Comparison of ENCODE assay signal across 16 cellular contexts in the genomic region with DNA sequence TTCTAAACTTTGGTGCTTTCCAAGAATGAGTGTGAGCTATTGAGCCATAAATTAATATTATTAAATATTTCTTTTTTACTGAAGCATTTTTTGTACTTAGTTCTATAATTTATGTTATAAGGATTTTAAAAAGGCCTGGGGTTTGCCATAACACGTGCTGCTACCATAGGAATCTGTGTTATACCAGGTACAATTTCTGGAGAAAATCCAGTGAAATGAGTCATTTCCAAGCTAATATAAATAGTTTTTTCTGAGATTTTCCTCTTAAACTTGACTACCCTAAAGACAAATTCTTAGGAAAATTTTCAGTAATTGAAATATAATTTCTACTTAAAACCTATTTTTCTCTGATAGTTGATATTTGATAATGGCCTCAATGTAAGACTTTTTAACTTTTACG.
DNase-seq lines count a peak whose midpoint lies in the region; ATAC-seq, FAIRE-seq and TF ChIP-seq lines count a peak whose summit lies in the region.
"Had no signal": no experiment of that assay in that cellular context is flagged by ENCODE, and none has a peak within 500 bp of the region (broad histone marks: within the 10 kb centered on the region; RNA-seq: fewer than 3 reads in every experiment).

No MANE protein-coding gene starts in this region.

- intact Hi-C loops in endothelial cell of umbilical vein (cut with micrococcal nuclease): no loop called here
- intact Hi-C loops in activated CD4-positive, alpha-beta memory T cell treated with anti-CD3 and anti-CD28 coated beads for 36 hours (cut with micrococcal nuclease): no loop called here
- intact Hi-C loops in dorsolateral prefrontal cortex (cut with DNase I): no loop called here

- no peak overlapping the region for H3K4me3 Mint-ChIP-seq in activated CD4-positive, alpha-beta memory T cell treated with anti-CD3 and anti-CD28 coated beads for 36 hours
- H3K4me3 Mint-ChIP-seq: CD8-positive, alpha-beta memory T cell; HFFc6 had no signal

- 0 out of 3 replicates have a peak, but pooled peaks have one; percentile 41 for ATAC-seq in RWPE2 (ENCODE audit: low read depth)

- no peaks in the 10 kb centered on the region for H3K79me2 ChIP-seq in endothelial cell of umbilical vein (ENCODE audit: control insufficient read depth, insufficient read depth, low read length)

- H3K4me3 ChIP-seq in RWPE2 (ENCODE audit: severe bottlenecking) (no peak overlapping the region), endothelial cell of umbilical vein (replicated peaks in 1 of 3; ENCODE audit: insufficient read depth in 1 of 3, low read depth in 1 of 3, low read length in 3 of 3) (no peak overlapping the region), dorsolateral prefrontal cortex (no peak overlapping the region)
- H3K4me3 ChIP-seq: BLaER1 had no signal

- no TSS peak for BruUV-seq in endothelial cell of umbilical vein (replicated peaks; lab: Mats Ljungman, UMichigan)

- DNase-seq in HT1080 (ENCODE audit: low read depth) (peak; percentile 6), RWPE2 (ENCODE audit: low spot score) (no peak), endothelial cell of umbilical vein (ENCODE audit: low read depth, low spot score) (peak; percentile 7), RKO (ENCODE audit: low spot score) (no peak), dorsolateral prefrontal cortex (no peak)
- DNase-seq in stimulated activated CD4-positive, alpha-beta T cell treated with anti-CD3 and anti-CD28 coated beads, Interleukin-2, amount 100 ng/mL, for 48 hours: no peak
- no peak for DNase-seq in activated CD4-positive, alpha-beta memory T cell treated with anti-CD3 and anti-CD28 coated beads for 36 hours
- DNase-seq: AML-193; Caco-2; CD8-positive, alpha-beta memory T cell; DND-41; HCEC 1CT; HFFc6 had no signal

- H3K36me3 ChIP-seq in RWPE2 (ENCODE audit: low read depth) (no peaks in the 10 kb centered on the region), endothelial cell of umbilical vein (ENCODE audit: control insufficient read depth in 2 of 2, extremely low read depth in 1 of 2, insufficient read depth in 2 of 2, low read length in 2 of 2) (no peaks in the 10 kb centered on the region)
- H3K36me3 ChIP-seq: BLaER1 had no signal

- FAIRE-seq in endothelial cell of umbilical vein (lab: Jason Lieb, UNC): no peak
- FAIRE-seq: H1 had no signal

- no peak overlapping the region for H3K4me2 ChIP-seq in endothelial cell of umbilical vein (ENCODE audit: insufficient read depth, low read length)
- H3K4me2 ChIP-seq: BLaER1 had no signal

- dilution Hi-C loops in endothelial cell of umbilical vein (cut with MboI; ENCODE audit: extremely low pct_ligation_motif_present, low sequenced_read_pairs): no loop called here

- no peaks in the 10 kb centered on the region for H3K27me3 ChIP-seq in RWPE2 (ENCODE audit: insufficient read depth, poor library complexity, severe bottlenecking)
- H3K27me3 ChIP-seq in endothelial cell of umbilical vein (ENCODE audit: control insufficient read depth in 2 of 2, insufficient read depth in 2 of 2, low read length in 2 of 2): no peaks in the 10 kb centered on the region
- H3K27me3 ChIP-seq in dorsolateral prefrontal cortex: no peaks in the 10 kb centered on the region
- H3K27me3 ChIP-seq: BLaER1 had no signal

- CTCF ChIA-PET in endothelial cell of umbilical vein (lab: Charles Lee): interaction anchor here (1.0 to 1.2 kb wide), 3 partner anchors 9 to 16 kb away, joined by 3 to 4 read pairs (median 3); no protein-coding TSS in a partner anchor
- CTCF ChIA-PET in activated CD4-positive, alpha-beta memory T cell treated with anti-CD3 and anti-CD28 coated beads for 36 hours (lab: Charles Lee): no interaction called here

- POLR2A ChIA-PET in endothelial cell of umbilical vein (lab: Charles Lee): no interaction called here
- POLR2A ChIA-PET in activated CD4-positive, alpha-beta memory T cell treated with anti-CD3 and anti-CD28 coated beads for 36 hours (lab: Charles Lee): no interaction called here

- no peaks in the 10 kb centered on the region for H4K20me1 ChIP-seq in endothelial cell of umbilical vein (replicated peaks; ENCODE audit: control insufficient read depth, extremely low read depth, insufficient read depth, low read length)
- H4K20me1 ChIP-seq: BLaER1 had no signal

- H3K36me3 Mint-ChIP-seq in activated CD4-positive, alpha-beta memory T cell treated with anti-CD3 and anti-CD28 coated beads for 36 hours: no peaks in the 10 kb centered on the region
- H3K36me3 Mint-ChIP-seq: CD8-positive, alpha-beta memory T cell had no signal

- H3K27ac ChIP-seq in RWPE2 (ENCODE audit: poor library complexity, severe bottlenecking) (peak overlapping the region; percentile 17), endothelial cell of umbilical vein (ENCODE audit: insufficient read depth, low read depth, low read length) (no peak overlapping the region), dorsolateral prefrontal cortex (no peak overlapping the region)
- H3K27ac ChIP-seq: BLaER1, HL-60 had no signal

- no peaks in the 10 kb centered on the region for H3K27me3 Mint-ChIP-seq in activated CD4-positive, alpha-beta memory T cell treated with anti-CD3 and anti-CD28 coated beads for 36 hours

- H3K9me3 ChIP-seq in RWPE2 (ENCODE audit: severe bottlenecking) (no peaks in the 10 kb centered on the region), endothelial cell of umbilical vein (replicated peaks; ENCODE audit: control insufficient read depth, insufficient read depth, low read length) (no peaks in the 10 kb centered on the region)
- H3K9me3 ChIP-seq: BLaER1, Caco-2 had no signal

- H3K9ac ChIP-seq in endothelial cell of umbilical vein (replicated peaks; ENCODE audit: extremely low read depth, insufficient read depth, low read length): no peak overlapping the region
- H3K9ac ChIP-seq: BLaER1 had no signal

- H3K4me1 Mint-ChIP-seq in activated CD4-positive, alpha-beta memory T cell treated with anti-CD3 and anti-CD28 coated beads for 36 hours (ENCODE audit: low read depth): no peaks in the 10 kb centered on the region
- H3K4me1 Mint-ChIP-seq: CD8-positive, alpha-beta memory T cell had no signal

- peaks cover 4% of the 10 kb centered on the region for H3K9me3 Mint-ChIP-seq in activated CD4-positive, alpha-beta memory T cell treated with anti-CD3 and anti-CD28 coated beads for 36 hours
- H3K9me3 Mint-ChIP-seq: HFFc6 had no signal

- H3K4me1 ChIP-seq in RWPE2 (ENCODE audit: insufficient read depth, poor library complexity, severe bottlenecking): peaks cover 14% of the 10 kb centered on the region
- no peaks in the 10 kb centered on the region for H3K4me1 ChIP-seq in endothelial cell of umbilical vein (ENCODE audit: control insufficient read depth, extremely low read depth, insufficient read depth, low read length)
- H3K4me1 ChIP-seq: BLaER1, Caco-2 had no signal

- no peaks in the 10 kb centered on the region for H3K9me1 ChIP-seq in endothelial cell of umbilical vein (replicated peaks; ENCODE audit: control insufficient read depth, extremely low read depth, insufficient read depth, low read length)

- no peak overlapping the region for H3K27ac Mint-ChIP-seq in activated CD4-positive, alpha-beta memory T cell treated with anti-CD3 and anti-CD28 coated beads for 36 hours
- H3K27ac Mint-ChIP-seq: CD8-positive, alpha-beta memory T cell; HFFc6 had no signal

- no peak for TF ChIP-seq POLR2A in endothelial cell of umbilical vein (IDR thresholded peaks at IDR 0.05; ENCODE audit: low read depth, low read length)

- TF ChIP-seq CTCF in RWPE2 (IDR thresholded peaks at IDR 0.05; ENCODE audit: poor library complexity, severe bottlenecking) (no peak), endothelial cell of umbilical vein (IDR thresholded peaks at IDR 0.05; ENCODE audit: extremely low read depth in 1 of 2, insufficient read depth in 1 of 2, low read depth in 1 of 2, low read length in 2 of 2) (no peak), dorsolateral prefrontal cortex (IDR thresholded peaks at IDR 0.05 in 54 of 56, conservative IDR thresholded peaks at IDR 0.05 in 2 of 56; ENCODE audit: low read depth in 1 of 56, partially characterized antibody in 56 of 56) (no peak)

- no peak overlapping the region for H2AFZ ChIP-seq in endothelial cell of umbilical vein (ENCODE audit: low read depth, low read length)

TF ChIP-seq in endothelial cell of umbilical vein, 7 proteins besides CTCF, POLR2A, EP300 and RAD21:
- TF ChIP-seq EZH2 (IDR thresholded peaks at IDR 0.05; ENCODE audit: borderline replicate concordance, low read depth, low read length, severe bottlenecking) (no peak), POLR2AphosphoS5 (IDR thresholded peaks at IDR 0.05; ENCODE audit: insufficient read depth, low read depth, low read length) (no peak)
- TF ChIP-seq, protein P1, sequence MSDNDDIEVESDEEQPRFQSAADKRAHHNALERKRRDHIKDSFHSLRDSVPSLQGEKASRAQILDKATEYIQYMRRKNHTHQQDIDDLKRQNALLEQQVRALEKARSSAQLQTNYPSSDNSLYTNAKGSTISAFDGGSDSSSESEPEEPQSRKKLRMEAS (IDR thresholded peaks at IDR 0.05; ENCODE audit: insufficient read depth, insufficient read length): no peak

Comparison
In these comparisons a context has a peak if more than half of its experiments do, and no peak if none do; other contexts are left out.
1. DNase-seq: peak in HT1080 (single experiment) and endothelial cell of umbilical vein (single experiment); none in RWPE2 (single experiment), stimulated activated CD4-positive, alpha-beta T cell treated with anti-CD3 and anti-CD28 coated beads, Interleukin-2, amount 100 ng/mL, for 48 hours (0 of 2), activated CD4-positive, alpha-beta memory T cell treated with anti-CD3 and anti-CD28 coated beads for 36 hours (single experiment), RKO (single experiment) and dorsolateral prefrontal cortex (0 of 10).